In the genomic region with DNA sequence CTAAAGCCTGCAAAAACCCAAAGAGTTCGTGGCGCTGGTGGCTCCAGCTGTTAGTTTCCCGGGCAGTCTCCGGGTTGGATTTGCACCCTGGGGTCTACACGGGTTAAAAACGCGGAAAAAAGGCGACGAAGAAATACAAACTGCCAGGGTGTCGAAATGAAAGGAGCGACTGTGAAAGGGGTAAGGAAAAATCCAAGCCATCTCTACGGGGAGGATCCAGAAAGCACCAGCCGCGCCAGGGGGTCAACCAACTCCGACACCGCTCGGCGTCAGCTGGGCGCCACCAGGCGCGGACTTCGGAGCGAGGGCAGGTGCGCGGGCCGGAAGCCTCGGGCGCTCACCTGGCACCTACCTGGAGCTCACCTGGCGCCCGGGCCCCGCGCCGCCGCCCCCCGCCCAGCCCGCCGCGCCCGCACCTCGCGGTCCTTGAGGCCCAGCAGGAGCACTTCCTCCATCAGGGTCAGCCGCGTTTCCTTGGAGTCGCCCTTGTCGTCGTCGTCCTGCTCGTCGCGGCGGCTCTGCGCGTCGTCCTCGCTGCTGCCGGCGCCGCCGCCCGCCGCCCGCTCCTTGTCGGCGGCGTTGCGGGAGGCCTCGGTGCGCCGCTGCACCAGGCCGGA, we compare ENCODE assay signal across 8 cellular contexts. TPM values are rescaled to one million over a fixed set of nuclear protein-coding genes. Genes with fewer than 3 reads are reported as not detected.
A peak's percentile ranks its signal among the peaks of the same experiment; 100 is the strongest.
DNase-seq lines count a peak whose midpoint lies in the region; ATAC-seq and TF ChIP-seq lines count a peak whose summit lies in the region.

No MANE protein-coding gene starts in this region.

- BruUV-seq in MCF 10A (replicated peaks; lab: Mats Ljungman, UMichigan) = no TSS peak

- TF ChIP-seq CTCF in GM12875 (IDR thresholded peaks at IDR 0.05; ENCODE audit: borderline replicate concordance, insufficient read depth, low read depth, low read length) (no peak), MCF 10A (IDR thresholded peaks at IDR 0.05; ENCODE audit: unreplicated experiment) (no peak)

- H3K27me3 Mint-ChIP-seq in MCF 10A (ENCODE audit: insufficient read depth, unreplicated experiment) = no peaks in the 10 kb centered on the region

- peak overlapping the region; percentile 98 for H3K4me3 ChIP-seq in GM12875 (ENCODE audit: low read depth, low read length)
- H3K4me3 ChIP-seq in skeletal muscle tissue (ENCODE audit: low read length in 3 of 3) = peak overlapping the region; percentile 86 to 98 (median 91)

- peak; percentile 24 for ATAC-seq in HG02610 (IDR thresholded peaks at IDR 0.05; ENCODE audit: unreplicated experiment)

- H3K27ac ChIP-seq in skeletal muscle tissue (ENCODE audit: low read depth, low read length) = peak overlapping the region; percentile 99

- peak overlapping the region; percentile 95 to 99 (median 98) for H3K9ac ChIP-seq in skeletal muscle tissue (ENCODE audit: low read depth in 1 of 3, low read length in 3 of 3)

- peaks cover 29% of the 10 kb centered on the region for H3K4me1 Mint-ChIP-seq in MCF 10A (ENCODE audit: insufficient read depth, unreplicated experiment)

- H3K9me3 ChIP-seq in skeletal muscle tissue (ENCODE audit: control insufficient read depth in 3 of 3, low read length in 3 of 3) = no peaks in the 10 kb centered on the region

- POLR2A ChIA-PET in MCF 10A (lab: Yijun Ruan, JAX) = interaction anchor here (0.6 to 2.8 kb wide), 23 partner anchors 8 to 1658 kb away, joined by 3 to 23 read pairs (median 4); a partner anchor contains a TSS

- peaks cover 0 to 12% (median 11%) of the 10 kb centered on the region in 3 donors for H3K36me3 ChIP-seq in skeletal muscle tissue (ENCODE audit: control insufficient read depth in 3 of 3, insufficient read depth in 3 of 3, low read length in 3 of 3)

- H3K9me3 Mint-ChIP-seq in MCF 10A (ENCODE audit: unreplicated experiment) = no peaks in the 10 kb centered on the region

- intact Hi-C loops in MCF 10A (cut with micrococcal nuclease) = no loop called here

- DNase-seq in NCI-H1092 treated with DMSO at 0.1 percent for 48 hours (lab: John Stamatoyannopoulos, UW) (peak; percentile 47), T follicular helper cell (ENCODE audit: low read depth) (peak; percentile 5), MCF 10A (ENCODE audit: unreplicated experiment) (peak; percentile 59), iPS-NIHi11 (ENCODE audit: low spot score) (peak; percentile 62), pons (ENCODE audit: low spot score) (no peak)

- no peaks in the 10 kb centered on the region for H3K27me3 ChIP-seq in skeletal muscle tissue (ENCODE audit: control insufficient read depth in 3 of 3, insufficient read depth in 3 of 3, low read length in 3 of 3)

- H3K27ac Mint-ChIP-seq in MCF 10A (ENCODE audit: low read depth, unreplicated experiment) = peak overlapping the region; percentile 95

- H3K4me1 ChIP-seq in skeletal muscle tissue (ENCODE audit: control insufficient read depth in 3 of 3, insufficient read depth in 3 of 3, low read length in 3 of 3) = peaks cover 7 to 22% (median 13%) of the 10 kb centered on the region in 3 donors

- peak overlapping the region; percentile 98 for H3K4me3 Mint-ChIP-seq in MCF 10A (ENCODE audit: unreplicated experiment)

- peaks cover 56% of the 10 kb centered on the region for H3K36me3 Mint-ChIP-seq in MCF 10A (ENCODE audit: insufficient read depth, unreplicated experiment)

- CTCF ChIA-PET in MCF 10A (lab: Yijun Ruan, JAX) = interaction anchor here (0.7 to 0.9 kb wide), 6 partner anchors 13 to 411 kb away, joined by 3 read pairs; no protein-coding TSS in a partner anchor

RNA-seq across cellular contexts. Expression of a gene that starts 0.6 kb away (rescaled TPM):
- total RNA-seq in MCF 10A (2022) (69.5 and 89.6 TPM in 2 replicates), skeletal muscle tissue (50.6 TPM)
